In the genomic region with DNA sequence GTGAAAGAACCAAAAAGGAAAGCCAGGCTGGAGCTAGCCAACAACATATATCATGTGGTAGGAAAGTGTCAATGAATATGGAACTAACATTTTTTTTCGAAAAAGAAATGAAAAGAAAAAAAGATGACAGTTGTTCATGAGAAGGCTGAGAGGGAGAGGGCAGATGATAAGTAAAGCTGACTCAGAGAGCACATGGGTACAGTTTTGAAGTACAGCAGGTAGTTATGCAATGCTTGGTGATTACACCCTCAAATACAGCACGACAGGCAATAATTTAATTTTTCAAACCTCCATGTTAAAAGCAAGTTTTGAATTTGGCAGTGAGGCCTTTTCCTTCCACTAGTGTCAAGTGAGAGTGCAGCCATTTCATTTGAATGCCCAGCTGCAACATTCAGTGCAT, we compare ENCODE assay signal across 15 cellular contexts. TPM values are rescaled to one million over a fixed set of nuclear protein-coding genes. Genes with fewer than 3 reads are reported as not detected.
DNase-seq lines count a peak whose midpoint lies in the region; FAIRE-seq and TF ChIP-seq lines count a peak whose summit lies in the region.
"Had no signal": no experiment of that assay in that cellular context is flagged by ENCODE, and none has a peak within 500 bp of the region (broad histone marks: within the 10 kb centered on the region; RNA-seq: fewer than 3 reads in every experiment).

No MANE protein-coding gene starts in this region.

- no peak overlapping the region for H2AFZ ChIP-seq in H9 (ENCODE audit: low read length)

- no peak overlapping the region for H3K27ac ChIP-seq in H9 (ENCODE audit: insufficient read length, low read depth, low read length)
- H3K27ac ChIP-seq: cardiac muscle cell had no signal

- no peak overlapping the region for H4K8ac ChIP-seq in H9 (replicated peaks; ENCODE audit: insufficient read length, low read depth, low read length)

- intact Hi-C loops in CD14-positive monocyte (cut with micrococcal nuclease), result no loop called here

- peak; percentile 40 to 60 for DNase-seq in AML-193 (lab: John Stamatoyannopoulos, UW)
- peak; percentile 26 for DNase-seq in NB4 (ENCODE audit: low read depth)
- DNase-seq in bronchial epithelial cell (ENCODE audit: low read depth), result peak; percentile 86
- peak; percentile 75 for DNase-seq in iris pigment epithelial cell (ENCODE audit: low read depth)
- DNase-seq in NCI-H1930 (lab: John Stamatoyannopoulos, UW), result no peak
- DNase-seq in CD14-positive monocyte (ENCODE audit: low spot score), result no peak
- DNase-seq in H9, result no peak
- no peak for DNase-seq in islet precursor cell
- DNase-seq: activated naive CD8-positive, alpha-beta T cell treated with anti-CD3 and anti-CD28 coated beads, Interleukin-2, amount 50 U/mL, for 24 hours; CD4-positive, alpha-beta memory T cell; NCI-H2029; nucleus accumbens; stimulated activated CD4-positive, alpha-beta T cell treated with anti-CD3 and anti-CD28 coated beads, Interleukin-1b, Interleukin-23, amount 100 ng/mL, for 48 hours had no signal

- H2BK120ac ChIP-seq in H9 (ENCODE audit: low read depth, low read length, poor library complexity, severe bottlenecking), result no peak overlapping the region

- H3K23ac ChIP-seq in H9 (ENCODE audit: insufficient read length, low read depth, low read length), result no peak overlapping the region

- no peak overlapping the region for H3K14ac ChIP-seq in H9 (ENCODE audit: insufficient read depth, low read length)

- no peak overlapping the region for H2BK20ac ChIP-seq in H9 (ENCODE audit: low read depth, low read length, poor library complexity, severe bottlenecking)

- H3T11ph ChIP-seq in H9 (ENCODE audit: low read length), result no peak overlapping the region

- H3K4me2 ChIP-seq in H9 (ENCODE audit: insufficient read depth, insufficient read length, low read length), result no peak overlapping the region

- WGBS in H9 (ENCODE audit: extremely low coverage, insufficient read length, low lambda C conversion rate), result no CpG with 5 or more reads among the region's 2 CpGs

- no peak overlapping the region for H4K91ac ChIP-seq in H9 (ENCODE audit: insufficient read length, low read depth, low read length)

- no peaks in the 10 kb centered on the region for H3K9me3 ChIP-seq in H9 (ENCODE audit: control insufficient read depth, low read depth, low read length)

- H3K4me1 Mint-ChIP-seq in CD14-positive monocyte (peaks cover 9% of the 10 kb centered on the region), H9 (peaks cover 3 to 14% of the 10 kb centered on the region in 2 experiments; a peak in 3 of 4 replicates)
- H3K4me1 Mint-ChIP-seq: activated naive CD8-positive, alpha-beta T cell treated with anti-CD3 and anti-CD28 coated beads, Interleukin-2, amount 50 U/mL, for 24 hours; CD4-positive, alpha-beta memory T cell had no signal

- H3K4me3 ChIP-seq in NB4 (ENCODE audit: low read depth, low read length), result no peak overlapping the region
- H3K4me3 ChIP-seq in bronchial epithelial cell (ENCODE audit: low read depth, low read length), result no peak overlapping the region
- H3K4me3 ChIP-seq: cardiac muscle cell had no signal

- H3K27me3 Mint-ChIP-seq in CD14-positive monocyte (ENCODE audit: low read depth in 3 of 3) (peaks cover 0 to 5% (median 1%) of the 10 kb centered on the region in 3 donors), H9 (ENCODE audit: low read depth) (no peaks in the 10 kb centered on the region)
- H3K27me3 Mint-ChIP-seq: CD4-positive, alpha-beta memory T cell; stimulated activated naive CD8-positive, alpha-beta T cell treated with anti-CD3 and anti-CD28 coated beads, Interleukin-15, Interleukin-2, amounts not matched to agents 100 ng/mL and 50 ng/mL, for 24 hours had no signal

- H3K27me3 ChIP-seq in bronchial epithelial cell (ENCODE audit: control insufficient read depth, insufficient read depth, low read length), result no peaks in the 10 kb centered on the region
- H3K27me3 ChIP-seq in H9 (ENCODE audit: insufficient read depth, low read length), result no peaks in the 10 kb centered on the region
- H3K27me3 ChIP-seq: cardiac muscle cell had no signal

- TF ChIP-seq POLR2A in NB4 (IDR thresholded peaks at IDR 0.05; ENCODE audit: extremely low read depth, insufficient read length), result no peak

- no peak for FAIRE-seq in bronchial epithelial cell (lab: Jason Lieb, UNC)

- H3K79me2 ChIP-seq in H9 (ENCODE audit: insufficient read depth, low read length), result no peaks in the 10 kb centered on the region

- H3K18ac ChIP-seq in H9 (ENCODE audit: insufficient read length, low read depth, low read length), result no peak overlapping the region

- TF ChIP-seq CTCF in NB4 (IDR thresholded peaks at IDR 0.05; ENCODE audit: low read depth, low read length) (no peak), bronchial epithelial cell (IDR thresholded peaks at IDR 0.05; ENCODE audit: insufficient read depth, low read length, severe bottlenecking) (no peak), CD14-positive monocyte (IDR thresholded peaks at IDR 0.05) (no peak), H9 (conservative IDR thresholded peaks at IDR 0.05) (no peak)

- H3K36me3 Mint-ChIP-seq in CD14-positive monocyte, result no peaks in the 10 kb centered on the region
- H3K36me3 Mint-ChIP-seq in H9 (ENCODE audit: insufficient read depth in 1 of 3, low read depth in 3 of 3), result no peaks in the 10 kb centered on the region; a peak in 1 of 7 replicates
- H3K36me3 Mint-ChIP-seq: CD4-positive, alpha-beta memory T cell had no signal

- H4K20me1 ChIP-seq in H9 (ENCODE audit: control insufficient read depth, insufficient read depth, insufficient read length), result no peaks in the 10 kb centered on the region

- H3K9me3 Mint-ChIP-seq in CD14-positive monocyte, result peaks cover 0 to 3% (median 2%) of the 10 kb centered on the region in 7 donors
- no peaks in the 10 kb centered on the region for H3K9me3 Mint-ChIP-seq in H9
- H3K9me3 Mint-ChIP-seq: activated naive CD8-positive, alpha-beta T cell treated with anti-CD3 and anti-CD28 coated beads, Interleukin-2, amount 50 U/mL, for 24 hours; stimulated activated naive CD8-positive, alpha-beta T cell treated with anti-CD3 and anti-CD28 coated beads, Interleukin-15, Interleukin-2, amounts not matched to agents 100 ng/mL and 50 ng/mL, for 24 hours had no signal

- H3K36me3 ChIP-seq in bronchial epithelial cell (ENCODE audit: control insufficient read depth, insufficient read depth, low read length), result no peaks in the 10 kb centered on the region
- H3K36me3 ChIP-seq: cardiac muscle cell had no signal

- H2AK5ac ChIP-seq in H9 (ENCODE audit: insufficient read length, low read length), result no peak overlapping the region

- H4K5ac ChIP-seq in H9 (ENCODE audit: insufficient read length, low read depth, low read length), result no peak overlapping the region

- H3K23me2 ChIP-seq in H9 (ENCODE audit: insufficient read length, low read depth, low read length, poor library complexity, severe bottlenecking), result no peaks in the 10 kb centered on the region

- H3K4me3 Mint-ChIP-seq in CD14-positive monocyte, result no peak overlapping the region
- H3K4me3 Mint-ChIP-seq in H9, result no peak overlapping the region
- H3K4me3 Mint-ChIP-seq: activated naive CD8-positive, alpha-beta T cell treated with anti-CD3 and anti-CD28 coated beads, Interleukin-2, amount 50 U/mL, for 24 hours; CD4-positive, alpha-beta memory T cell; stimulated activated naive CD8-positive, alpha-beta T cell treated with anti-CD3 and anti-CD28 coated beads, Interleukin-15, Interleukin-2, amounts not matched to agents 100 ng/mL and 50 ng/mL, for 24 hours had no signal

- no peak overlapping the region for H2BK5ac ChIP-seq in H9 (ENCODE audit: insufficient read length, low read length)

- H3K9ac ChIP-seq in H9 (ENCODE audit: extremely low read depth, insufficient read length, low read length), result no peak overlapping the region

- H2BK12ac ChIP-seq in H9 (ENCODE audit: insufficient read length, low read depth, low read length), result no peak overlapping the region

- no peak overlapping the region for H2BK15ac ChIP-seq in H9 (ENCODE audit: low read depth, low read length)

- H3K4me1 ChIP-seq in H9 (ENCODE audit: insufficient read depth, low read length), result no peaks in the 10 kb centered on the region; the same call in 1 of the 2 replicates

- no peaks in the 10 kb centered on the region for H3K79me1 ChIP-seq in H9 (ENCODE audit: insufficient read depth, low read depth, low read length, poor library complexity, severe bottlenecking)

- H3K27ac Mint-ChIP-seq in CD14-positive monocyte (no peak overlapping the region), H9 (no peak overlapping the region)
- H3K27ac Mint-ChIP-seq: activated naive CD8-positive, alpha-beta T cell treated with anti-CD3 and anti-CD28 coated beads, Interleukin-2, amount 50 U/mL, for 24 hours; CD4-positive, alpha-beta memory T cell; stimulated activated naive CD8-positive, alpha-beta T cell treated with anti-CD3 and anti-CD28 coated beads, Interleukin-15, Interleukin-2, amounts not matched to agents 100 ng/mL and 50 ng/mL, for 24 hours had no signal

- no peak overlapping the region for H3K56ac ChIP-seq in H9 (ENCODE audit: insufficient read length, low read depth, low read length)

- H3K4ac ChIP-seq in H9 (ENCODE audit: low read depth, low read length), result no peak overlapping the region

RNA-seq across cellular contexts. Expression of gene SLC7A11, which starts 21.3 kb away (rescaled TPM):
- total RNA-seq in bronchial epithelial cell, result 126 and 129 TPM in 2 replicates
- polyA plus RNA-seq in CD14-positive monocyte, result under 1 TPM in 1 of 2 donors, not detected in 1; 0.02 TPM
- 19.3 and 19.8 TPM in 2 replicates for total RNA-seq in H9 (2021)
- polyA plus RNA-seq: CD4-positive, alpha-beta memory T cell had no signal

Comparison
In these comparisons a context has a peak if more than half of its experiments do, and no peak if none do; other contexts are left out.
1. DNase-seq: peak in AML-193 (2 of 2), NB4 (single experiment), bronchial epithelial cell (single experiment) and iris pigment epithelial cell (single experiment); none in NCI-H1930 (0 of 2), CD14-positive monocyte (single experiment), H9 (single experiment) and islet precursor cell (single experiment).